24 cellular contexts compared by ENCODE assay signal in the genomic region with DNA sequence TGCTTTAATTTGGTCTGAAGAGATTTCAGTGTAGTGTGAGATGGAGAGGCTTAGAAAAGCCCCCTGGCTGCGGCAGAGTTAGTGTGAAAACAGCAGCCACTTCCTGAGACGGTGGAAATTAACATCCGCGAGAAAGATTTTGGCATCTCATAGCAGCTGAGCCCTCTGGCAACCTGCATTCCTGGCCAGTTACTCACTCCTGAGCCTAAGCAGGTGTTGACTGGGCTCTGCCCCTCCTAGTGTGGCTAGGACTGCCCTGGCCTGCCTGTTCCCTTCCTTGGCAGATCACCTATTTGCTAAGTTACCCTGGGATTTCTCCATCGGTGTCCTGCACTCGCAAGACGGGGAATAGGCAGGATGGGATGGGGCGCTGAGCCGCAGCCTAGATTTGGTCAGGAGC. TPM values are rescaled to one million over a fixed set of nuclear protein-coding genes. Genes with fewer than 3 reads are reported as not detected.
DNase-seq lines count a peak whose midpoint lies in the region; ATAC-seq and TF ChIP-seq lines count a peak whose summit lies in the region.
"Had no signal": no experiment of that assay in that cellular context is flagged by ENCODE, and none has a peak within 500 bp of the region (broad histone marks: within the 10 kb centered on the region; RNA-seq: fewer than 3 reads in every experiment).

No MANE protein-coding gene starts in this region.

- 40% methylated on average over 4 of the region's 9 CpGs for WGBS in suprapubic skin

- H3K36me3 ChIP-seq in suprapubic skin, result no peaks in the 10 kb centered on the region
- H3K36me3 ChIP-seq: ovary, sigmoid colon, transverse colon had no signal

- CTCF ChIA-PET in RWPE1 (lab: Yijun Ruan, JAX), result interaction anchor here (0.6 to 0.7 kb wide), 4 partner anchors 10 to 330 kb away, joined by 3 read pairs; no protein-coding TSS in a partner anchor

- no peaks in the 10 kb centered on the region for H3K27me3 ChIP-seq in foreskin keratinocyte
- H3K27me3 ChIP-seq in suprapubic skin, result peaks cover 3% of the 10 kb centered on the region
- H3K27me3 ChIP-seq: ovary had no signal

- H3K27ac ChIP-seq in RWPE1 (peak overlapping the region; percentile 87), foreskin keratinocyte (no peak overlapping the region), suprapubic skin (peak overlapping the region; percentile 66)
- H3K27ac ChIP-seq: ovary, sigmoid colon, transverse colon had no signal

- H3K9me3 ChIP-seq in suprapubic skin, result no peaks in the 10 kb centered on the region
- H3K9me3 ChIP-seq: ovary, sigmoid colon, transverse colon had no signal

- TF ChIP-seq CTCF in RWPE1 (conservative IDR thresholded peaks at IDR 0.05; ENCODE audit: low read depth), result no peak
- TF ChIP-seq CTCF in foreskin keratinocyte (conservative IDR thresholded peaks at IDR 0.05), result peak; percentile 31
- TF ChIP-seq CTCF in suprapubic skin (IDR thresholded peaks at IDR 0.05), result no peak

- DNase-seq in HPDE6-E6E7 (ENCODE audit: extremely low spot score) (peak; percentile 77), RWPE1 (ENCODE audit: low spot score) (peak; percentile 85), foreskin keratinocyte (peak; percentile 84 to 91), suprapubic skin (ENCODE audit: low spot score in 2 of 2) (peak in 1 of 2 donors; percentile 65), NCI-H2227 treated with DMSO at 0.1 percent for 48 hours (lab: John Stamatoyannopoulos, UW) (no peak)
- DNase-seq in activated CD4-positive, alpha-beta T cell treated with anti-CD3 and anti-CD28 coated beads for 48 hours, result no peak
- DNase-seq: activated B cell treated with CpG ODN at 0.5 μM for 24 hours; activated T-cell treated with anti-CD3 and anti-CD28 coated beads, Interleukin-2, amount 50 U/mL, for 48 hours; cortex of kidney; HFFc6; immature natural killer cell; naive B cell; NCI-H146; NCI-H345; ovary; SHP77 treated with DMSO at 0.1 percent for 48 hours; sigmoid colon; stimulated activated naive CD4-positive, alpha-beta T cell treated with Interleukin-2 at 50 U/mL for 16 hours; T-helper 17 cell; transverse colon had no signal

- peak; percentile 98 for ATAC-seq in foreskin keratinocyte
- ATAC-seq in GM18498 (IDR thresholded peaks at IDR 0.05; ENCODE audit: unreplicated experiment), result no peak
- ATAC-seq: activated naive CD4-positive, alpha-beta T cell treated with anti-CD3 and anti-CD28 coated beads, Interleukin-2, amount 50 U/mL, for 72 hours; T-helper 17 cell had no signal

- H3K4me1 ChIP-seq in foreskin keratinocyte (peaks cover under 1% of the 10 kb centered on the region), suprapubic skin (peaks cover 5% of the 10 kb centered on the region)
- H3K4me1 ChIP-seq: sigmoid colon, transverse colon had no signal

- POLR2A ChIA-PET in RWPE1 (lab: Yijun Ruan, JAX; ENCODE audit: low non-redundant PET), result no interaction called here

- no peak for TF ChIP-seq EP300 in suprapubic skin (IDR thresholded peaks at IDR 0.05)

- H3K4me3 ChIP-seq in suprapubic skin, result no peak overlapping the region
- H3K4me3 ChIP-seq: lung, ovary, sigmoid colon, transverse colon had no signal

- no peak for TF ChIP-seq POLR2A in suprapubic skin (IDR thresholded peaks at IDR 0.05)

RNA-seq across cellular contexts. Expression of gene LMTK2, which starts 57.6 kb away (rescaled TPM):
- 13.8 and 14.2 TPM in 2 replicates for total RNA-seq in foreskin keratinocyte
- polyA plus RNA-seq in foreskin keratinocyte, result 2.2 and 2.7 TPM in 2 replicates
- total RNA-seq in suprapubic skin, result 10 to 100 TPM; 34.0 to 45.1 (median 39.8) TPM

RNA-seq across cellular contexts. Expression of gene OCM2, which starts 59.0 kb away (rescaled TPM):
- total RNA-seq in foreskin keratinocyte (not detected in 2 replicates), suprapubic skin (not detected)
- not detected in 2 replicates for polyA plus RNA-seq in foreskin keratinocyte
- total RNA-seq: activated B cell treated with CpG ODN at 0.5 μM for 24 hours; activated naive CD4-positive, alpha-beta T cell treated with anti-CD3 and anti-CD28 coated beads, Interleukin-2, amount 50 U/mL, for 72 hours; endothelial cell of umbilical vein; HFFc6; lung; ovary; sigmoid colon; T-helper 17 cell; transverse colon had no signal
- polyA plus RNA-seq: endothelial cell of umbilical vein, immature natural killer cell, lung, ovary, sigmoid colon had no signal

Comparison
In these comparisons a context has a peak if more than half of its experiments do, and no peak if none do; other contexts are left out.
1. DNase-seq: peak in HPDE6-E6E7 (single experiment), RWPE1 (single experiment) and foreskin keratinocyte (2 of 2); none in activated CD4-positive, alpha-beta T cell treated with anti-CD3 and anti-CD28 coated beads for 48 hours (single experiment) and NCI-H2227 treated with DMSO at 0.1 percent for 48 hours (single experiment).